Comparison of ENCODE assay signal across 10 cellular contexts in genomic region chr11:72750556-72751292, GRCh38. TPM values are rescaled to one million over a fixed set of nuclear protein-coding genes. Genes with fewer than 3 reads are reported as not detected.
DNase-seq lines count a peak whose midpoint lies in the region; ATAC-seq and TF ChIP-seq lines count a peak whose summit lies in the region.
"Had no signal": no experiment of that assay in that cellular context is flagged by ENCODE, and none has a peak within 500 bp of the region (broad histone marks: within the 10 kb centered on the region; RNA-seq: fewer than 3 reads in every experiment).

No MANE protein-coding gene starts in this region.

- no peak overlapping the region for H3K4me3 ChIP-seq in hepatocyte
- H3K4me3 ChIP-seq in stomach: peak overlapping the region in 2 of 4 donors; percentile 73 to 80

- WGBS in hepatocyte (ENCODE audit: low lambda C conversion rate, missing lambda C conversion rate): 89% methylated on average over 3 of the region's 3 CpGs
- 67 to 88% (median 81%) methylated on average over 3 of the region's 3 CpGs for WGBS in stomach, 5 donors

- no peak for DNase-seq in activated CD8-positive, alpha-beta memory T cell treated with anti-CD3 and anti-CD28 coated beads, Interleukin-2, amount 10 ng/mL, durations not matched to agents 7 days and 5 days
- DNase-seq in activated CD8-positive, alpha-beta memory T cell treated with anti-CD3 and anti-CD28 coated beads for 24 hours: no peak
- DNase-seq in T-cell: no peak
- no peak for DNase-seq in hepatocyte (ENCODE audit: low spot score)
- no peak for DNase-seq in stomach
- no peak for DNase-seq in NCI-H1092 treated with DMSO at 0.1 percent for 48 hours (lab: John Stamatoyannopoulos, UW)
- DNase-seq: activated CD4-positive, alpha-beta T cell treated with anti-CD3 and anti-CD28 coated beads for 4 hours; COR-L47 had no signal

- H3K9me3 ChIP-seq in hepatocyte (ENCODE audit: low read depth) (no peaks in the 10 kb centered on the region), stomach (no peaks in the 10 kb centered on the region)

- H2AFZ ChIP-seq in hepatocyte: no peak overlapping the region

- H3K27me3 ChIP-seq in hepatocyte (no peaks in the 10 kb centered on the region), stomach (no peaks in the 10 kb centered on the region)

- POLR2A ChIA-PET in T-cell (lab: Charles Lee): interaction anchor here (0.5 to 0.6 kb wide), 3 partner anchors 15 to 362 kb away, joined by 3 to 13 read pairs (median 7); no protein-coding TSS in a partner anchor

- no peaks in the 10 kb centered on the region for H3K9me3 Mint-ChIP-seq in activated CD8-positive, alpha-beta memory T cell treated with anti-CD3 and anti-CD28 coated beads, Interleukin-2, amount 10 ng/mL, durations not matched to agents 7 days and 5 days (ENCODE audit: low read depth)
- no peaks in the 10 kb centered on the region for H3K9me3 Mint-ChIP-seq in T-cell

- H4K20me1 ChIP-seq in hepatocyte (ENCODE audit: insufficient read depth, poor library complexity, severe bottlenecking): no peaks in the 10 kb centered on the region

- H3K4me3 Mint-ChIP-seq in activated CD8-positive, alpha-beta memory T cell treated with anti-CD3 and anti-CD28 coated beads, Interleukin-2, amount 10 ng/mL, durations not matched to agents 7 days and 5 days: peak overlapping the region; percentile 81
- H3K4me3 Mint-ChIP-seq in T-cell: peak overlapping the region; percentile 81 to 97 (median 95)

- peak overlapping the region; percentile 98 for H3K4me2 ChIP-seq in hepatocyte

- CTCF ChIA-PET in activated CD8-positive, alpha-beta memory T cell treated with anti-CD3 and anti-CD28 coated beads, Interleukin-2, amount 10 ng/mL, durations not matched to agents 7 days and 5 days (lab: Charles Lee): interaction anchor here (1.1 to 2.9 kb wide), 2 partner anchors 26 to 43 kb away, joined by 3 to 9 read pairs; no protein-coding TSS in a partner anchor
- CTCF ChIA-PET in T-cell (lab: Charles Lee): no interaction called here

- TF ChIP-seq CTCF in hepatocyte (IDR thresholded peaks at IDR 0.05; ENCODE audit: poor library complexity) (no peak), stomach (IDR thresholded peaks at IDR 0.05) (no peak)

- peaks cover 3% of the 10 kb centered on the region for H3K36me3 Mint-ChIP-seq in activated CD8-positive, alpha-beta memory T cell treated with anti-CD3 and anti-CD28 coated beads, Interleukin-2, amount 10 ng/mL, durations not matched to agents 7 days and 5 days
- H3K36me3 Mint-ChIP-seq in T-cell: peaks cover 2% of the 10 kb centered on the region

- peak overlapping the region; percentile 85 for H3K27ac Mint-ChIP-seq in activated CD8-positive, alpha-beta memory T cell treated with anti-CD3 and anti-CD28 coated beads, Interleukin-2, amount 10 ng/mL, durations not matched to agents 7 days and 5 days
- peak overlapping the region; percentile 90 to 93 for H3K27ac Mint-ChIP-seq in T-cell

- intact Hi-C loops in stomach (cut with DNase I; ENCODE audit: low total_unique reads): no loop called here

- H3K4me1 Mint-ChIP-seq in activated CD8-positive, alpha-beta memory T cell treated with anti-CD3 and anti-CD28 coated beads, Interleukin-2, amount 10 ng/mL, durations not matched to agents 7 days and 5 days: peaks cover 33% of the 10 kb centered on the region
- peaks cover 45 to 60% (median 52%) of the 10 kb centered on the region in 3 donors for H3K4me1 Mint-ChIP-seq in T-cell

- TF ChIP-seq POLR2A in stomach (IDR thresholded peaks at IDR 0.05): no peak

- no peak for TF ChIP-seq EP300 in stomach (IDR thresholded peaks at IDR 0.05)

- no peaks in the 10 kb centered on the region for H3K27me3 Mint-ChIP-seq in activated CD8-positive, alpha-beta memory T cell treated with anti-CD3 and anti-CD28 coated beads, Interleukin-2, amount 10 ng/mL, durations not matched to agents 7 days and 5 days
- no peaks in the 10 kb centered on the region for H3K27me3 Mint-ChIP-seq in T-cell

- H3K79me2 ChIP-seq in hepatocyte: peaks cover 46% of the 10 kb centered on the region

- H3K27ac ChIP-seq in hepatocyte: peak overlapping the region; percentile 77
- H3K27ac ChIP-seq in stomach: peak overlapping the region in 3 of 5 donors; percentile 3 to 73 (median 72)

- H3K4me1 ChIP-seq in hepatocyte (ENCODE audit: insufficient read depth) (peaks cover 38% of the 10 kb centered on the region), stomach (peaks cover 15 to 67% (median 42%) of the 10 kb centered on the region in 4 donors)

- ATAC-seq in activated CD8-positive, alpha-beta memory T cell treated with anti-CD3 and anti-CD28 coated beads, Interleukin-2, amount 10 ng/mL, durations not matched to agents 7 days and 5 days: no peak
- ATAC-seq in T-cell (replicated peaks in 1 of 4) (no peak), GM21360 (IDR thresholded peaks at IDR 0.05; ENCODE audit: unreplicated experiment) (no peak), HG03097 (IDR thresholded peaks at IDR 0.05; ENCODE audit: low FRiP score, unreplicated experiment) (no peak)

- H3K9me2 ChIP-seq in hepatocyte (replicated peaks; ENCODE audit: insufficient read depth): no peaks in the 10 kb centered on the region

- H3K36me3 ChIP-seq in hepatocyte (replicated peaks; ENCODE audit: insufficient read depth, low read depth) (no peaks in the 10 kb centered on the region), stomach (peaks cover 0 to 19% (median 14%) of the 10 kb centered on the region in 4 donors)

RNA-seq across cellular contexts. Expression of gene ARAP1, which starts 1.5 kb away (rescaled TPM):
- 100 to 1,000 TPM in 1 of 2 experiments, 10 to 100 TPM in 1; 96.5 to 104 TPM for total RNA-seq in activated CD8-positive, alpha-beta memory T cell treated with anti-CD3 and anti-CD28 coated beads, Interleukin-2, amount 10 ng/mL, durations not matched to agents 7 days and 5 days
- total RNA-seq in T-cell (100 to 1,000 TPM; 117 to 162 (median 148) TPM), hepatocyte (86.9 and 118 TPM in 2 replicates), stomach (100 to 1,000 TPM in 3 of 5 donors, 10 to 100 TPM in 2; 61.9 to 201 (median 127) TPM)
- polyA plus RNA-seq in hepatocyte (53.2 and 60.2 TPM in 2 replicates), stomach (10 to 100 TPM; 32.2 to 51.1 (median 38.2) TPM)

RNA-seq across cellular contexts. Expression of gene STARD10, which starts 43.1 kb away (rescaled TPM):
- 10 to 100 TPM in 1 of 2 experiments, 1 to 10 TPM in 1; 8.4 to 18.4 TPM for total RNA-seq in activated CD8-positive, alpha-beta memory T cell treated with anti-CD3 and anti-CD28 coated beads, Interleukin-2, amount 10 ng/mL, durations not matched to agents 7 days and 5 days
- 10 to 100 TPM; 11.1 to 24.9 (median 19.1) TPM for total RNA-seq in T-cell
- 290 and 390 TPM in 2 replicates for total RNA-seq in hepatocyte
- 575 and 686 TPM in 2 replicates for polyA plus RNA-seq in hepatocyte
- total RNA-seq in stomach: 100 to 1,000 TPM; 125 to 895 (median 321) TPM
- polyA plus RNA-seq in stomach: 100 to 1,000 TPM; 310 to 950 (median 759) TPM

Comparison
In these comparisons a context has a peak if more than half of its experiments do, and no peak if none do; other contexts are left out.
1. RNA of gene STARD10, which starts 43.1 kb away (total RNA-seq): 125 to 895 TPM in stomach and 290 to 390 TPM in hepatocyte; 11.1 to 24.9 TPM in T-cell and 8.4 to 18.4 TPM in activated CD8-positive, alpha-beta memory T cell treated with anti-CD3 and anti-CD28 coated beads, Interleukin-2, amount 10 ng/mL, durations not matched to agents 7 days and 5 days; every median in the first group is over 4 times any median in the second.